ENCODE assay signal across 23 cellular contexts in genomic region chr16:68781784-68782183, GRCh38. TPM values are rescaled to one million over a fixed set of nuclear protein-coding genes. Genes with fewer than 3 reads are reported as not detected.
DNase-seq lines count a peak whose midpoint lies in the region; ATAC-seq, FAIRE-seq and TF ChIP-seq lines count a peak whose summit lies in the region.
"Had no signal": no experiment of that assay in that cellular context is flagged by ENCODE, and none has a peak within 500 bp of the region (broad histone marks: within the 10 kb centered on the region; RNA-seq: fewer than 3 reads in every experiment).

No MANE protein-coding gene starts in this region.

- H3K4me3 ChIP-seq in HUES6 (ENCODE audit: low read depth, low read length) = no peak overlapping the region
- no peak overlapping the region for H3K4me3 ChIP-seq in parathyroid adenoma (ENCODE audit: low read depth, low read length)
- no peak overlapping the region for H3K4me3 ChIP-seq in foreskin fibroblast (ENCODE audit: low read depth in 1 of 2, low read length in 2 of 2)
- H3K4me3 ChIP-seq in A673 (ENCODE audit: low read depth, low read length, poor library complexity, severe bottlenecking) = no peak overlapping the region
- H3K4me3 ChIP-seq: breast epithelium, mucosa of descending colon, spleen had no signal

- peak overlapping the region; percentile 54; the same call in 1 of the 2 replicates for H3K27ac ChIP-seq in HUES6 (ENCODE audit: low read depth, low read length)
- peak overlapping the region; percentile 91 for H3K27ac ChIP-seq in VCaP
- H3K27ac ChIP-seq in parathyroid adenoma = peak overlapping the region; percentile 69
- no peak overlapping the region for H3K27ac ChIP-seq in A673 (ENCODE audit: low read depth, low read length, poor library complexity, severe bottlenecking)

- H2AFZ ChIP-seq in parathyroid adenoma = no peak overlapping the region

- CTCF ChIA-PET in A673 (lab: Charles Lee) = no interaction called here

- no peak for ATAC-seq in HG03432 (IDR thresholded peaks at IDR 0.05; ENCODE audit: unreplicated experiment)
- ATAC-seq: HCT116, mucosa of descending colon, PC-3 had no signal

- no peak for TF ChIP-seq CTCF in VCaP (conservative IDR thresholded peaks at IDR 0.05)
- TF ChIP-seq CTCF in parathyroid adenoma (IDR thresholded peaks at IDR 0.05) = no peak
- no peak for TF ChIP-seq CTCF in foreskin fibroblast (IDR thresholded peaks at IDR 0.05; ENCODE audit: low read depth, low read length)
- no peak for TF ChIP-seq CTCF in A673 (conservative IDR thresholded peaks at IDR 0.05; ENCODE audit: low read depth, low read length)

- peaks cover 48% of the 10 kb centered on the region for H3K79me2 ChIP-seq in parathyroid adenoma

- POLR2A ChIA-PET in A673 (lab: Charles Lee; ENCODE audit: low non-redundant PET) = no interaction called here

- no peak for FAIRE-seq in GM12891 (lab: Jason Lieb, UNC)
- FAIRE-seq: G401.6, urothelium cell line had no signal

- no peak for TF ChIP-seq POLR2A in GM12891 (IDR thresholded peaks at IDR 0.05; ENCODE audit: low read depth, low read length)

- H3K36me3 ChIP-seq in HUES6 (ENCODE audit: control insufficient read depth, insufficient read depth, low read length) (peaks cover 10% of the 10 kb centered on the region; the same call in 1 of the 2 replicates), parathyroid adenoma (ENCODE audit: control insufficient read depth, insufficient read depth, low read length) (no peaks in the 10 kb centered on the region), A673 (ENCODE audit: insufficient read depth, low read length, poor library complexity, severe bottlenecking) (no peaks in the 10 kb centered on the region)
- H3K36me3 ChIP-seq: breast epithelium, neutrophil, spleen had no signal

- H3K27me3 ChIP-seq in HUES6 (ENCODE audit: control insufficient read depth, insufficient read depth, low read length) (no peaks in the 10 kb centered on the region), parathyroid adenoma (ENCODE audit: control insufficient read depth, insufficient read depth, low read length) (no peaks in the 10 kb centered on the region), A673 (replicated peaks; ENCODE audit: insufficient read depth, low read depth, low read length, poor library complexity) (no peaks in the 10 kb centered on the region)
- H3K27me3 ChIP-seq: breast epithelium, neutrophil had no signal

- H3K4me2 ChIP-seq in parathyroid adenoma (ENCODE audit: low read length) = peak overlapping the region; percentile 24

- intact Hi-C loops in A673 (cut with micrococcal nuclease; ENCODE audit: unreplicated experiment) = no loop called here

- H3K9ac ChIP-seq in HUES6 (ENCODE audit: low read length) (no peak overlapping the region), parathyroid adenoma (no peak overlapping the region)

- no TSS peak for BruUV-seq in A673 (replicated peaks; lab: Mats Ljungman, UMichigan)

- H3K9me3 ChIP-seq in HUES6 (ENCODE audit: control insufficient read depth, insufficient read depth, low read depth, low read length) (no peaks in the 10 kb centered on the region), parathyroid adenoma (ENCODE audit: control insufficient read depth, low read length) (no peaks in the 10 kb centered on the region), A673 (ENCODE audit: low read depth, low read length, poor library complexity, severe bottlenecking) (no peaks in the 10 kb centered on the region)
- H3K9me3 ChIP-seq: breast epithelium, mucosa of descending colon, neutrophil had no signal

- DNase-seq in GF-D8 (lab: John Stamatoyannopoulos, UW) (peak; percentile 83), foreskin fibroblast (no peak), GM12891 (ENCODE audit: insufficient read length, low spot score) (no peak), A673 (ENCODE audit: low spot score) (no peak)
- DNase-seq: ACHN; activated CD4-positive, alpha-beta T cell treated with anti-CD3 and anti-CD28 coated beads, Interleukin-2, amount 50 U/mL, for 4 hours; activated gamma-delta T cell treated with Interleukin-2 at 50 U/mL for 16 hours; cortex of kidney; mucosa of descending colon; NCI-H146; NCI-H748 treated with DMSO at 0.1 percent for 48 hours; PC-3; spleen; stimulated activated CD4-positive, alpha-beta T cell treated with anti-CD3 and anti-CD28 coated beads, Interleukin-4, amount 100 ng/mL, for 4 hours had no signal

- H3K4me1 ChIP-seq in HUES6 (ENCODE audit: control insufficient read depth, insufficient read depth, low read length) (peaks cover 42% of the 10 kb centered on the region), parathyroid adenoma (peaks cover 65% of the 10 kb centered on the region), A673 (ENCODE audit: insufficient read depth, low read length, poor library complexity, severe bottlenecking) (no peaks in the 10 kb centered on the region)

TF ChIP-seq in GM12891, 5 proteins besides CTCF, POLR2A, EP300 and RAD21:
- no peak for TF ChIP-seq SPI1 (IDR thresholded peaks at IDR 0.05; ENCODE audit: low read depth, low read length)
- no peak for TF ChIP-seq TAF1 (IDR thresholded peaks at IDR 0.05; ENCODE audit: low read depth, low read length)
- no peak for TF ChIP-seq PAX5 (IDR thresholded peaks at IDR 0.05; ENCODE audit: insufficient read depth, low read length, severe bottlenecking)
- no peak for TF ChIP-seq POLR2AphosphoS5 (IDR thresholded peaks at IDR 0.05; ENCODE audit: low read depth, low read length)
- TF ChIP-seq POU2F2 (IDR thresholded peaks at IDR 0.05; ENCODE audit: low read depth, low read length) = no peak
TF ChIP-seq in GM12891: peak in this region for 0.

RNA-seq across cellular contexts. Expression of gene CDH1, which starts 44.7 kb away (rescaled TPM):
- polyA plus RNA-seq in GM12891 (2012; ENCODE audit: low read depth, missing spikeins) = 6.2 TPM
- total RNA-seq in A673 (2021) = 0.06 and 0.87 TPM in 2 replicates
